12 cellular contexts compared by ENCODE assay signal in the genomic region with DNA sequence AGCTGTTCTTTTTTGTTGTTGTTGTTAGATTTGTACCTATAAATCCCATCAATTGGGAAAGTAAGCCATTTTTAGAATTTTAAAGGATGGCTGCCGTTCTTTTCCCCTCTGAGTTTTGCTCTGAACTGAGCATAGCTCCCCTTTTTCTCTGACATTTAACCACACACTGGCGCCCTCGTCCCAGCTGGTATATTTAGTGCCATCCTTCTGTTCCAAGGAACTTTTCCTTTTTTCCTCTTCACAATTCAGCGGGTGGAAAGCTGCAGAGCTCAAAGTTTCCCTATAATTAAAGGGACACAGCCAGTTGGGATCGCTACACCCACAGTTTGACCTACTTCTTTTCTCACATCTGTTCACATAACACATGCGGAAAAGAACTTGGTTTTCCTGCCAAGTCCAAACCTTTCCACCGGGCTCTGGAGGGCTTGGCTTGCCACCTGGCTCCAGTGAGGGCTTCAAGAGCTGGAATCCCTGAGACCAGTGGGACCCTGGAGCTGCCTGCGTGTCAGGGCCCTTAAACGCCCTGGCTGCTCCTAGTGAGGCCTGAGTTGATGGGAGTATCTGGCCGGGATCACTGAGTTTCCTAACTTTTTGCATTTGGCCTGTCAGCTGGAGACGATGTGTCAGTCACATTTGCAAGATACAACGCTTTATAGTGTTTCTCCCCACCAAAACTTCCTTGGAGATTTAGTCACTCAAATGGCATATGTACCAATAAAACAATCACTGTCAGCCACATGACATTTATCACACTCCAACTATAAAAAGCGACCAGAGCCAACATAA.
DNase-seq lines count a peak whose midpoint lies in the region; ATAC-seq and TF ChIP-seq lines count a peak whose summit lies in the region.
"Had no signal": no experiment of that assay in that cellular context is flagged by ENCODE, and none has a peak within 500 bp of the region (broad histone marks: within the 10 kb centered on the region; RNA-seq: fewer than 3 reads in every experiment).

No MANE protein-coding gene starts in this region.

- no peaks in the 10 kb centered on the region for H3K9me2 ChIP-seq in hepatocyte (replicated peaks; ENCODE audit: insufficient read depth)

- TF ChIP-seq POLR2A in breast epithelium (IDR thresholded peaks at IDR 0.05) (no peak), sigmoid colon (IDR thresholded peaks at IDR 0.05) (no peak), spleen (IDR thresholded peaks at IDR 0.05) (no peak)

- H3K4me3 ChIP-seq in breast epithelium, result no peak overlapping the region
- no peak overlapping the region for H3K4me3 ChIP-seq in mammary epithelial cell (replicated peaks in 1 of 3; ENCODE audit: insufficient read depth in 1 of 3, low read depth in 2 of 3, low read length in 3 of 3)
- H3K4me3 ChIP-seq in sigmoid colon, result no peak overlapping the region
- H3K4me3 ChIP-seq in hepatocyte, result no peak overlapping the region
- no peak overlapping the region for H3K4me3 ChIP-seq in spleen

- no TSS peak for BruUV-seq in mammary epithelial cell (replicated peaks; lab: Mats Ljungman, UMichigan)

- intact Hi-C loops in breast epithelium (cut with DNase I; ENCODE audit: low total_unique reads), result no loop called here
- intact Hi-C loops in mammary epithelial cell (cut with micrococcal nuclease), result no loop called here
- intact Hi-C loops in left cardiac atrium (cut with DNase I), result no loop called here
- intact Hi-C loops in sigmoid colon (cut with DNase I), result no loop called here
- intact Hi-C loops in spleen (cut with DNase I; ENCODE audit: low total_unique reads), result no loop called here

- in situ Hi-C loops in mammary epithelial cell (cut with MboI; ENCODE audit: low sequenced_read_pairs in 2 of 2), result no loop called here

- H3K4me2 ChIP-seq in mammary epithelial cell (ENCODE audit: insufficient read depth, low read depth, low read length) (no peak overlapping the region), hepatocyte (no peak overlapping the region)

- H2AFZ ChIP-seq in mammary epithelial cell (ENCODE audit: low read depth, low read length) (no peak overlapping the region), hepatocyte (no peak overlapping the region)

- CTCF ChIA-PET in mammary epithelial cell (lab: Charles Lee; ENCODE audit: low non-redundant PET), result no interaction called here

- WGBS in mammary epithelial cell (ENCODE audit: low coverage, missing lambda C conversion rate), result 83% methylated on average over 13 of the region's 13 CpGs
- WGBS in sigmoid colon, 2 donors, result 22 to 68% methylated on average over 13 of the region's 13 CpGs
- 74% methylated on average over 13 of the region's 13 CpGs for WGBS in hepatocyte (ENCODE audit: low lambda C conversion rate, missing lambda C conversion rate)
- 77 to 89% (median 86%) methylated on average over 13 of the region's 13 CpGs for WGBS in spleen, 5 donors

- H3K9ac ChIP-seq in mammary epithelial cell (ENCODE audit: insufficient read depth, low read length), result no peak overlapping the region

- H3K27me3 ChIP-seq in breast epithelium (no peaks in the 10 kb centered on the region), mammary epithelial cell (ENCODE audit: insufficient read depth, low read length) (no peaks in the 10 kb centered on the region), sigmoid colon (no peaks in the 10 kb centered on the region), hepatocyte (no peaks in the 10 kb centered on the region), spleen (replicated peaks in 1 of 7) (no peaks in the 10 kb centered on the region)

- H3K9me3 ChIP-seq in breast epithelium (no peaks in the 10 kb centered on the region), mammary epithelial cell (replicated peaks; ENCODE audit: insufficient read depth, low read length) (no peaks in the 10 kb centered on the region), sigmoid colon (no peaks in the 10 kb centered on the region), hepatocyte (ENCODE audit: low read depth) (no peaks in the 10 kb centered on the region), spleen (no peaks in the 10 kb centered on the region)

- dilution Hi-C loops in mammary epithelial cell (cut with HindIII; ENCODE audit: low sequenced_read_pairs), result no loop called here

- H3K79me2 ChIP-seq in mammary epithelial cell (ENCODE audit: insufficient read depth, low read length) (no peaks in the 10 kb centered on the region), hepatocyte (no peaks in the 10 kb centered on the region)

- H3K27ac ChIP-seq in breast epithelium (peak overlapping the region; percentile 78 to 93), mammary epithelial cell (ENCODE audit: insufficient read depth, low read depth, low read length) (no peak overlapping the region), sigmoid colon (peak overlapping the region; percentile 49 to 72 (median 64)), hepatocyte (no peak overlapping the region), spleen (peak overlapping the region in 2 of 8 donors; percentile 19 to 60)

- no peaks in the 10 kb centered on the region for H4K20me1 ChIP-seq in mammary epithelial cell (ENCODE audit: insufficient read depth, low read length)
- H4K20me1 ChIP-seq in hepatocyte (ENCODE audit: insufficient read depth, poor library complexity, severe bottlenecking), result no peaks in the 10 kb centered on the region

- peaks cover 0 to 14% of the 10 kb centered on the region in 2 donors for H3K4me1 ChIP-seq in breast epithelium
- H3K4me1 ChIP-seq in mammary epithelial cell (ENCODE audit: insufficient read depth, low read length), result peaks cover 2% of the 10 kb centered on the region
- H3K4me1 ChIP-seq in sigmoid colon, result peaks cover 0 to 49% (median 36%) of the 10 kb centered on the region in 4 donors
- peaks cover 12% of the 10 kb centered on the region for H3K4me1 ChIP-seq in hepatocyte (ENCODE audit: insufficient read depth)
- peaks cover 4 to 46% (median 29%) of the 10 kb centered on the region in 6 donors for H3K4me1 ChIP-seq in spleen

- TF ChIP-seq CTCF in breast epithelium (IDR thresholded peaks at IDR 0.05), result no peak
- no peak for TF ChIP-seq CTCF in mammary epithelial cell (conservative IDR thresholded peaks at IDR 0.05 in 1 of 2, IDR thresholded peaks at IDR 0.05 in 1 of 2; ENCODE audit: extremely low read depth in 1 of 2, insufficient read depth in 1 of 2, low read depth in 1 of 2, low read length in 2 of 2)
- TF ChIP-seq CTCF in sigmoid colon (IDR thresholded peaks at IDR 0.05), result no peak
- TF ChIP-seq CTCF in hepatocyte (IDR thresholded peaks at IDR 0.05; ENCODE audit: poor library complexity), result no peak
- TF ChIP-seq CTCF in spleen (IDR thresholded peaks at IDR 0.05 in 8 of 11, conservative IDR thresholded peaks at IDR 0.05 in 3 of 11), result no peak

- ATAC-seq in left cardiac atrium (peak; percentile 35 to 61), HG02870 (IDR thresholded peaks at IDR 0.05; ENCODE audit: unreplicated experiment) (no peak)

- DNase-seq in breast epithelium (ENCODE audit: low spot score in 2 of 2) (no peak), mammary epithelial cell (no peak), left cardiac atrium (peak; percentile 37), sigmoid colon (peak; percentile 86), T1000 (lab: John Stamatoyannopoulos, UW) (no peak), hepatocyte (ENCODE audit: low spot score) (no peak), spleen (no peak)
- DNase-seq: activated CD4-positive, alpha-beta T cell treated with anti-CD3 and anti-CD28 coated beads for 1 hour; activated T-cell treated with anti-CD3 and anti-CD28 coated beads for 4 hours; CD4-positive, alpha-beta T cell; nucleus accumbens had no signal

- TF ChIP-seq EP300 in sigmoid colon (IDR thresholded peaks at IDR 0.05), result no peak

- H3K36me3 ChIP-seq in breast epithelium, result no peaks in the 10 kb centered on the region
- H3K36me3 ChIP-seq in mammary epithelial cell (ENCODE audit: insufficient read depth, low read length), result no peaks in the 10 kb centered on the region
- peaks cover 10 to 31% (median 13%) of the 10 kb centered on the region in 4 donors for H3K36me3 ChIP-seq in sigmoid colon
- no peaks in the 10 kb centered on the region for H3K36me3 ChIP-seq in hepatocyte (replicated peaks; ENCODE audit: insufficient read depth, low read depth)
- H3K36me3 ChIP-seq in spleen, result peaks cover 0 to 29% (median 4%) of the 10 kb centered on the region in 6 donors

Comparison
In these comparisons a context has a peak if more than half of its experiments do, and no peak if none do; other contexts are left out.
1. H3K27ac ChIP-seq: peak in breast epithelium (2 of 2) and sigmoid colon (4 of 4); none in mammary epithelial cell (single experiment) and hepatocyte (single experiment).
2. DNase-seq: peak in left cardiac atrium (single experiment) and sigmoid colon (single experiment); none in breast epithelium (0 of 2), mammary epithelial cell (single experiment), T1000 (single experiment), hepatocyte (single experiment) and spleen (single experiment).